32 cellular contexts compared by ENCODE assay signal in the genomic region with DNA sequence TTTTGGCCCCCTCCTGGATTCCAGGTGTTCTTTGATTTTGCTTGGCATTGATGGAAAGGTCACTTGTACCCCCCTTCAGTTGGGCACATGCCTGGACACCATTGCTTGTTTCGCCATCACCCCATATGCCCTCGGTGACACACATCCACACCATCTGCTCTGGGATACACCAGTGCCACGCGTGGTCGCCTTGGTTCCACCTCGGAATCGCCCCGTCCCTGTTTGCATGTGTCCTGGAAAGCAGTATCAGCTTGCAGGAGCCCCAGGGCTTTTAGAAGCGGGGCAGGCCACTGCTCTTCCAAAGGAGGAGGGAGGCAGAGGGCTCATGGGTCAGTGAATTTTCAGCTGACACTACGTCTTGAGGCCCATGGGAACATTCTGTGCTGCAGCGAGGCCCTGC.
"Had no signal": no experiment of that assay in that cellular context is flagged by ENCODE, and none has a peak within 500 bp of the region (broad histone marks: within the 10 kb centered on the region; RNA-seq: fewer than 3 reads in every experiment).

No MANE protein-coding gene starts in this region.

- H3K27ac ChIP-seq: KMS-11 had no signal

- H3K36me3 ChIP-seq: MG63 had no signal

- H3K27me3 ChIP-seq: MG63 had no signal

- H3K9ac ChIP-seq: KMS-11 had no signal

- H3K9me3 ChIP-seq: MG63 had no signal

- DNase-seq: Karpas-422, Kasumi-1, KG1, MG63, MM.1S, MV-4-11, NCI-H1048, NCI-H1092, NCI-H1092 treated with DMSO at 0.1 percent for 48 hours, NCI-H1105, NCI-H1105 treated with DMSO at 0.1 percent for 48 hours, NCI-H1417 treated with DMSO at 0.1 percent for 48 hours, NCI-H1436, NCI-H1436 treated with DMSO at 0.1 percent for 48 hours, NCI-H146, NCI-H1694, NCI-H1694 treated with DMSO at 0.1 percent for 48 hours, NCI-H187, NCI-H187 treated with DMSO at 0.1 percent for 48 hours, NCI-H2029, NCI-H2029 treated with DMSO at 0.1 percent for 48 hours, NCI-H2081, NCI-H2081 treated with DMSO at 0.1 percent for 48 hours, NCI-H2107, NCI-H2171, NCI-H2171 treated with DMSO at 0.1 percent for 48 hours, NCI-H2227 treated with DMSO at 0.1 percent for 48 hours, NCI-H226, NCI-H345, NCI-H446, NCI-H446 treated with DMSO at 0.1 percent for 48 hours had no signal

- H3K4me2 ChIP-seq: KMS-11 had no signal

- H3K4me3 ChIP-seq: MG63 had no signal
